1 cellular context compared by ENCODE assay signal in the genomic region with DNA sequence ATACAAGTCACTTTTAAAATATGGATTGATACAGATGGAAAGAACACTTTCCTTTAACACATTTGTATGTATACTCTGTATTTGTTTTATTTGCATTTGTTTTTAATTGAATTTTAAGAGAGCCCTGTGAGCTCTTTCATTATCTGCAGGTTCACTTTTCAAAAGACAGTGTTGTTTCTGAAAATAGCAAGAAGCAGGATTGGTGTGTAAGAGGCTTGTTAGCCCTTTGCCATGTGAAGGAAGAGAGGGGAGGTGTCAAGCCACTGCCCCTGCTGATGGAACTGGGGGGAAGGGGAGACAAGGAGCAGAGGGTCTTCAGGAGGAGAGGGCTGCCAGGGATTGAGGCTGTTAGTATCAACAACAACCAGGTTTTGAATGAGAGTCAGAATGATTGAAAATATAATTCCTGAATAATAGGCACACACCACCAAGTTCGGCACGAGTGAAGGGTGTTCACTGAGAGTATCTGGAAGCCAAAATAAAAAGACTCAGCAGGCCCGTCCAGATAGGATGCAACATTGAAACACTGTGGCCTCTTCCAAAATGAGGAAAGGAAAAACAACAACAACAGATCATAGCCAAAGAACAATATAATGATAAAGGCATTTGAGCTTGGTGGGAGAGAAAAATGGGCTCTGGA.
TF ChIP-seq lines count a peak whose summit lies in the region.

No MANE protein-coding gene starts in this region.

TF ChIP-seq in GM23338, 12 proteins besides CTCF, POLR2A, EP300 and RAD21:
- TF ChIP-seq POLR2AphosphoS5 (IDR thresholded peaks at IDR 0.05; ENCODE audit: low read depth) (no peak), NANOG (IDR thresholded peaks at IDR 0.05; ENCODE audit: borderline replicate concordance) (no peak), ZNF114 (CRISPR knock-in tag; IDR thresholded peaks at IDR 0.05) (no peak), ZNF462 (CRISPR knock-in tag; IDR thresholded peaks at IDR 0.05) (no peak)
